ENCODE assay signal across 34 cellular contexts in the genomic region with DNA sequence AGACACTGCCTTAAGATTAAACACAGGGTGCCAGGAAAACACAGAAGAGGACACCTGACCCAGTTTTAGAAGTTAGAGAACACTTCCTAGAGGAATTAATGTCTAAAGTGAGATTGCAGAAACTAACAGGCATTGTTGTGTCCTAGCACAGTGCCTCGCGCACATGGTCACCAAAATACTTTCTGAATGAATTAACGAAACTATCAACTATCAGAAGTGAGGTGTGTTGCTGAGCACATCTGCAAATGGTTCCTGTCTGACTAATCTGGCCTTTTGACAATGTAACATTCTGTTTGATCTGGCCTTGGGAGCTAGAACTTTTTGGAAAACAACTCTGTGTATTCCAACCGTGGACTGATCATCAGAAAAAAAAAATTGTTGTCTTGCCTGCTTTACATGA.
DNase-seq lines count a peak whose midpoint lies in the region; ATAC-seq and TF ChIP-seq lines count a peak whose summit lies in the region.
"Had no signal": no experiment of that assay in that cellular context is flagged by ENCODE, and none has a peak within 500 bp of the region (broad histone marks: within the 10 kb centered on the region; RNA-seq: fewer than 3 reads in every experiment).

No MANE protein-coding gene starts in this region.

- H3K9ac ChIP-seq in KMS-11 = peak overlapping the region; percentile 1; the same call in 1 of the 2 replicates
- H3K9ac ChIP-seq: parathyroid adenoma had no signal

- H3K79me2 ChIP-seq in KMS-11 (ENCODE audit: insufficient read depth, low read depth) = no peaks in the 10 kb centered on the region
- H3K79me2 ChIP-seq: hepatocyte, parathyroid adenoma had no signal

- no peaks in the 10 kb centered on the region for H3K27me3 ChIP-seq in KMS-11 (ENCODE audit: insufficient read depth, low read depth)
- no peaks in the 10 kb centered on the region for H3K27me3 ChIP-seq in breast epithelium
- H3K27me3 ChIP-seq: ascending aorta, cardiac muscle cell, colonic mucosa, gastrocnemius medialis, upper lobe of left lung had no signal

- H3K4me2 ChIP-seq in KMS-11 = peak overlapping the region; percentile 19
- H3K4me2 ChIP-seq: hepatocyte, smooth muscle cell had no signal

- no peak for TF ChIP-seq CTCF in KMS-11 (conservative IDR thresholded peaks at IDR 0.05; ENCODE audit: low read depth, low read length)
- no peak for TF ChIP-seq CTCF in GM13977 (IDR thresholded peaks at IDR 0.05; ENCODE audit: extremely low read depth, insufficient read depth, missing control alignments)
- TF ChIP-seq CTCF in breast epithelium (IDR thresholded peaks at IDR 0.05) = no peak

- no peaks in the 10 kb centered on the region for H3K9me3 ChIP-seq in breast epithelium
- H3K9me3 ChIP-seq: ascending aorta, Caco-2, colonic mucosa, gastrocnemius medialis, suprapubic skin, upper lobe of left lung had no signal

- ATAC-seq in GM18502 (IDR thresholded peaks at IDR 0.05; ENCODE audit: poor library complexity, unreplicated experiment) (peak; percentile 71), GM21390 (IDR thresholded peaks at IDR 0.05; ENCODE audit: unreplicated experiment) (peak; percentile 83), HG02885 (IDR thresholded peaks at IDR 0.05; ENCODE audit: poor library complexity, unreplicated experiment) (peak; percentile 82)
- ATAC-seq: activated CD8-positive, alpha-beta memory T cell treated with anti-CD3 and anti-CD28 coated beads, Interleukin-2, amount 10 ng/mL, durations not matched to agents 7 days and 5 days; gastrocnemius medialis; T-cell had no signal

- in situ Hi-C loops in GM13977 (cut with MboI; ENCODE audit: low pct_unique_long_range_greater_than_20kb, low sequenced_read_pairs, unreplicated experiment) = loop anchor here (25.0 kb wide), 2 partner anchors 766 to 1041 kb away; a partner anchor contains a TSS

- intact Hi-C loops in breast epithelium (cut with DNase I; ENCODE audit: low total_unique reads) = no loop called here

- peak overlapping the region; percentile 62 for H3K27ac ChIP-seq in KMS-11
- no peak overlapping the region for H3K27ac ChIP-seq in breast epithelium
- H3K27ac ChIP-seq: ascending aorta, cardiac muscle cell, colonic mucosa, gastrocnemius medialis, hepatocyte, parathyroid adenoma, suprapubic skin, upper lobe of left lung had no signal

- no peaks in the 10 kb centered on the region for H3K36me3 ChIP-seq in KMS-11 (ENCODE audit: insufficient read depth)
- no peaks in the 10 kb centered on the region for H3K36me3 ChIP-seq in breast epithelium
- H3K36me3 ChIP-seq: ascending aorta, cardiac muscle cell, colonic mucosa, gastrocnemius medialis, suprapubic skin, upper lobe of left lung had no signal

- TF ChIP-seq POLR2A in breast epithelium (IDR thresholded peaks at IDR 0.05) = no peak

- H2AFZ ChIP-seq in KMS-11 (ENCODE audit: low read depth) = peak overlapping the region; percentile 31
- H2AFZ ChIP-seq: hepatocyte, parathyroid adenoma had no signal

- DNase-seq in activated CD4-positive, alpha-beta T cell treated with anti-CD3 and anti-CD28 coated beads for 48 hours = no peak
- DNase-seq in DMS53 (lab: John Stamatoyannopoulos, UW) (no peak), GM13977 (ENCODE audit: low spot score) (no peak), breast epithelium (ENCODE audit: low spot score in 2 of 2) (no peak)
- DNase-seq: activated B cell treated with CpG ODN at 0.5 μM for 24 hours; activated CD8-positive, alpha-beta memory T cell treated with anti-CD3 and anti-CD28 coated beads, Interleukin-2, amount 10 ng/mL, durations not matched to agents 7 days and 5 days; activated gamma-delta T cell treated with Interleukin-2 at 50 U/mL for 16 hours; activated naive CD8-positive, alpha-beta T cell treated with anti-CD3 and anti-CD28 coated beads, Interleukin-2, amount 10 ng/mL, durations not matched to agents 7 days and 5 days; activated T-cell treated with anti-CD3 and anti-CD28 coated beads, Interleukin-2, amount 50 U/mL, for 48 hours; Caco-2; colonic mucosa; DMS79; effector CD4-positive, alpha-beta T cell; gastrocnemius medialis; GDM1; HCEC 1CT; IMR-90; kidney glomerular epithelial cell; NCI-H2107; NCI-H446 treated with DMSO at 0.1 percent for 48 hours; RPMI8226; stimulated activated naive CD4-positive, alpha-beta T cell; T-cell; upper lobe of left lung had no signal

- no peak overlapping the region for H3K4me3 ChIP-seq in KMS-11 (IDR thresholded peaks at IDR 0.05; ENCODE audit: insufficient read depth, low read depth, low read length)
- no peak overlapping the region for H3K4me3 ChIP-seq in breast epithelium
- H3K4me3 ChIP-seq: ascending aorta, cardiac muscle cell, colonic mucosa, gastrocnemius medialis, hepatocyte, smooth muscle cell, suprapubic skin, upper lobe of left lung had no signal

- no peaks in the 10 kb centered on the region for H4K20me1 ChIP-seq in KMS-11 (ENCODE audit: insufficient read depth)

- peaks cover 10% of the 10 kb centered on the region for H3K4me1 ChIP-seq in KMS-11 (ENCODE audit: low read depth, poor library complexity, severe bottlenecking)
- no peaks in the 10 kb centered on the region for H3K4me1 ChIP-seq in breast epithelium
- H3K4me1 ChIP-seq: ascending aorta, Caco-2, colonic mucosa, gastrocnemius medialis, parathyroid adenoma, suprapubic skin, upper lobe of left lung had no signal
